ENCODE assay signal across 13 cellular contexts in the genomic region with DNA sequence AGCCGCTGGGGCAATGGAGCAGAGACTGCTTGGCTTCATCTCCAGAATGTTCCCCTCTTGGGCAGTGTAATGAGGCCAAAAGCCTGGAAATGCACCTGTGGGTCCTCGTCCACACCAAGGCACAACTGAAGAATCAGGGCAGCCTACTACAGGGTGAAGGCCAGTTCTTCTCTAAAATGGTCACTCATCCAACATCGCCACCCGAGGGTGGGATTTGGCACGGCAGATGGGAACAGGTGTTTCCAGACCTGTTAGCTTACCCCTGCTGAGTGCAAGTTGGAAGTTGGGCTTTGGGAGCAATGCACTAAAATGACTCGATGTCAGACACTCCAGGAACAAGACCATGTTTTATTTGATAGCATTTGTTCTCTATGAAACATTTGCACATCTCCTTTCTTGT.
DNase-seq lines count a peak whose midpoint lies in the region; ATAC-seq, FAIRE-seq and TF ChIP-seq lines count a peak whose summit lies in the region.
"Had no signal": no experiment of that assay in that cellular context is flagged by ENCODE, and none has a peak within 500 bp of the region (broad histone marks: within the 10 kb centered on the region; RNA-seq: fewer than 3 reads in every experiment).

No MANE protein-coding gene starts in this region.

- no peak overlapping the region for H3K14ac ChIP-seq in neuronal stem cell (ENCODE audit: low read length)

- peak; percentile 4 for TF ChIP-seq CTCF in D721Med (IDR thresholded peaks at IDR 0.05; ENCODE audit: insufficient read depth, missing control alignments)
- peak; percentile 4 to 51 (median 31); a peak in 3 of 6 replicates for TF ChIP-seq CTCF in HCT116 (IDR thresholded peaks at IDR 0.05 in 2 of 3, conservative IDR thresholded peaks at IDR 0.05 in 1 of 3; ENCODE audit: borderline replicate concordance in 1 of 3, insufficient read depth in 1 of 3, low read depth in 2 of 3, low read length in 2 of 3)
- peak; percentile 43 for TF ChIP-seq CTCF in endothelial cell (IDR thresholded peaks at IDR 0.05; ENCODE audit: unreplicated experiment)

- H2BK120ac ChIP-seq in neuronal stem cell (ENCODE audit: low read depth, low read length): no peak overlapping the region

- BruUV-seq in HCT116 (replicated peaks; lab: Mats Ljungman, UMichigan): no TSS peak

- POLR2A ChIA-PET in HCT116 (lab: Charles Lee): no interaction called here
- POLR2A ChIA-PET in activated CD8-positive, alpha-beta T cell treated with anti-CD3 and anti-CD28 coated beads, Interleukin-2, amount 10 ng/mL, durations not matched to agents 7 days and 5 days (lab: Charles Lee): no interaction called here

- H4K8ac ChIP-seq in neuronal stem cell (ENCODE audit: low read depth, low read length): no peak overlapping the region

- H3K27ac Mint-ChIP-seq in activated CD8-positive, alpha-beta T cell treated with anti-CD3 and anti-CD28 coated beads, Interleukin-2, amount 10 ng/mL, durations not matched to agents 7 days and 5 days: no peak overlapping the region
- H3K27ac Mint-ChIP-seq in endothelial cell (ENCODE audit: unreplicated experiment): no peak overlapping the region
- H3K27ac Mint-ChIP-seq: activated B cell treated with CpG ODN at 0.5 μM for 24 hours had no signal

- CTCF ChIA-PET in HCT116 (lab: Charles Lee): no interaction called here
- CTCF ChIA-PET in activated CD8-positive, alpha-beta T cell treated with anti-CD3 and anti-CD28 coated beads, Interleukin-2, amount 10 ng/mL, durations not matched to agents 7 days and 5 days (lab: Charles Lee): interaction anchor here (0.7 to 1.0 kb wide), 3 partner anchors 23 to 162 kb away, joined by 3 read pairs; no protein-coding TSS in a partner anchor

- H3K18ac ChIP-seq in neuronal stem cell (ENCODE audit: low read length): no peak overlapping the region

- H3K9ac ChIP-seq in HCT116 (ENCODE audit: low read length): no peak overlapping the region
- no peak overlapping the region for H3K9ac ChIP-seq in neuronal stem cell (ENCODE audit: low read depth, low read length, poor library complexity)

- no peak overlapping the region for H2BK15ac ChIP-seq in neuronal stem cell (ENCODE audit: low read length)

- H2BK12ac ChIP-seq in neuronal stem cell (ENCODE audit: low read length): no peak overlapping the region

- H3K9me3 ChIP-seq in HCT116 (ENCODE audit: control insufficient read depth in 1 of 2, insufficient read depth in 1 of 2, low read depth in 1 of 2, low read length in 2 of 2) (no peaks in the 10 kb centered on the region), neuronal stem cell (replicated peaks in 1 of 2; ENCODE audit: control insufficient read depth in 2 of 2, insufficient read depth in 1 of 2, low read depth in 1 of 2, low read length in 2 of 2) (no peaks in the 10 kb centered on the region)

- DNase-seq in D721Med (ENCODE audit: insufficient read length, low spot score) (no peak), HCT116 (ENCODE audit: low read depth, low spot score) (peak; percentile 1), endothelial cell (ENCODE audit: low spot score) (peak; percentile 56), neuronal stem cell (ENCODE audit: low spot score) (no peak), 8988T (no peak)
- DNase-seq in activated CD8-positive, alpha-beta T cell treated with anti-CD3 and anti-CD28 coated beads, Interleukin-2, amount 10 ng/mL, durations not matched to agents 7 days and 5 days: peak; percentile 35
- no peak for DNase-seq in activated CD4-positive, CD25-positive, alpha-beta regulatory T cell (lab: John Stamatoyannopoulos, UW)
- DNase-seq: activated B cell treated with CpG ODN at 0.5 μM for 24 hours; MM.1S; NK-92 treated with Interleukin-12 subunit alpha and Interleukin-12 subunit beta, amount 100 ng/mL, for 24 hours had no signal

- H3K79me2 ChIP-seq in HCT116 (ENCODE audit: insufficient read depth, low read length): no peaks in the 10 kb centered on the region

- H3K4me3 Mint-ChIP-seq in activated CD8-positive, alpha-beta T cell treated with anti-CD3 and anti-CD28 coated beads, Interleukin-2, amount 10 ng/mL, durations not matched to agents 7 days and 5 days: no peak overlapping the region
- no peak overlapping the region for H3K4me3 Mint-ChIP-seq in endothelial cell (ENCODE audit: unreplicated experiment)
- H3K4me3 Mint-ChIP-seq: activated B cell treated with CpG ODN at 0.5 μM for 24 hours had no signal

- no peak overlapping the region for H2BK5ac ChIP-seq in neuronal stem cell (ENCODE audit: low read length)

- no peaks in the 10 kb centered on the region for H3K36me3 ChIP-seq in HCT116 (ENCODE audit: control insufficient read depth in 1 of 2, insufficient read depth in 2 of 2, low read length in 2 of 2)
- no peaks in the 10 kb centered on the region for H3K36me3 ChIP-seq in neuronal stem cell (replicated peaks in 1 of 2; ENCODE audit: control insufficient read depth in 2 of 2, insufficient read depth in 2 of 2, low read length in 2 of 2)
- H3K36me3 ChIP-seq: gastroesophageal sphincter had no signal

- ATAC-seq in HCT116: 0 out of 2 replicates have a peak, but pooled peaks have one; percentile 36
- no peak for ATAC-seq in activated CD8-positive, alpha-beta T cell treated with anti-CD3 and anti-CD28 coated beads, Interleukin-2, amount 10 ng/mL, durations not matched to agents 7 days and 5 days
- ATAC-seq: gastroesophageal sphincter, sciatic nerve had no signal

- peaks cover 24% of the 10 kb centered on the region; the same call in 1 of the 2 replicates for H3K27me3 ChIP-seq in HCT116 (ENCODE audit: insufficient read depth, low read length)
- H3K27me3 ChIP-seq in neuronal stem cell (ENCODE audit: control insufficient read depth in 3 of 3, insufficient read depth in 3 of 3, low read depth in 1 of 3, low read length in 3 of 3): peaks cover 0 to 17% (median 0%) of the 10 kb centered on the region in 3 experiments
- H3K27me3 ChIP-seq: dorsolateral prefrontal cortex had no signal

- H3K27ac ChIP-seq in HCT116 (ENCODE audit: low read depth, low read length) (no peak overlapping the region), neuronal stem cell (replicated peaks; ENCODE audit: low read length) (no peak overlapping the region)
- H3K27ac ChIP-seq: gastroesophageal sphincter had no signal

- H4K91ac ChIP-seq in neuronal stem cell (ENCODE audit: low read depth, low read length, poor library complexity): no peak overlapping the region

- TF ChIP-seq RAD21 in HCT116 (IDR thresholded peaks at IDR 0.05; ENCODE audit: low read depth): peak; percentile 41

- RAD21 ChIA-PET in HCT116 (lab: Charles Lee; ENCODE audit: low non-redundant PET in 1 of 2, low total read pairs in 2 of 2, uncharacterized antibody in 2 of 2, unreplicated experiment in 2 of 2): no interaction called here

- H3K4me2 ChIP-seq in HCT116 (ENCODE audit: low read length) (no peak overlapping the region), neuronal stem cell (ENCODE audit: insufficient read depth, low read length, poor library complexity, severe bottlenecking) (no peak overlapping the region)

- no peak for FAIRE-seq in D721Med (lab: Jason Lieb, UNC)

- no peaks in the 10 kb centered on the region for H3K79me1 ChIP-seq in neuronal stem cell (ENCODE audit: low read depth, low read length)

- no CpG with 5 or more reads among the region's 6 CpGs for WGBS in neuronal stem cell (ENCODE audit: extremely low coverage in 2 of 2, insufficient read length in 2 of 2, insufficient replicate concordance in 1 of 2), 2 donors

- no peak overlapping the region for H2AK5ac ChIP-seq in neuronal stem cell (ENCODE audit: low read depth, low read length)

- no peaks in the 10 kb centered on the region for H3K9me2 ChIP-seq in HCT116 (ENCODE audit: insufficient read depth)

- no peaks in the 10 kb centered on the region for H3K4me1 Mint-ChIP-seq in activated CD8-positive, alpha-beta T cell treated with anti-CD3 and anti-CD28 coated beads, Interleukin-2, amount 10 ng/mL, durations not matched to agents 7 days and 5 days (ENCODE audit: low read depth)
- no peaks in the 10 kb centered on the region for H3K4me1 Mint-ChIP-seq in endothelial cell (ENCODE audit: unreplicated experiment)
- H3K4me1 Mint-ChIP-seq: activated B cell treated with CpG ODN at 0.5 μM for 24 hours had no signal

- peaks cover 6% of the 10 kb centered on the region for H3K27me3 Mint-ChIP-seq in activated CD8-positive, alpha-beta T cell treated with anti-CD3 and anti-CD28 coated beads, Interleukin-2, amount 10 ng/mL, durations not matched to agents 7 days and 5 days (ENCODE audit: low read depth)
- H3K27me3 Mint-ChIP-seq in endothelial cell (ENCODE audit: unreplicated experiment): peaks cover 6% of the 10 kb centered on the region
- H3K27me3 Mint-ChIP-seq: activated B cell treated with CpG ODN at 0.5 μM for 24 hours had no signal

- H2AFZ ChIP-seq in HCT116 (ENCODE audit: low read depth, low read length, poor library complexity, severe bottlenecking) (no peak overlapping the region), neuronal stem cell (ENCODE audit: low read length) (no peak overlapping the region)

- no peak overlapping the region for H3K4ac ChIP-seq in neuronal stem cell (ENCODE audit: low read length)

- TF ChIP-seq POLR2A in HCT116 (IDR thresholded peaks at IDR 0.05; ENCODE audit: borderline replicate concordance, extremely low read depth, insufficient read depth, insufficient read length): no peak

- H3K4me1 ChIP-seq in HCT116 (ENCODE audit: control insufficient read depth in 1 of 2, insufficient read depth in 2 of 2, low read length in 2 of 2): no peaks in the 10 kb centered on the region
- peaks cover 0 to 1% of the 10 kb centered on the region in 2 donors for H3K4me1 ChIP-seq in neuronal stem cell (ENCODE audit: control insufficient read depth in 2 of 2, insufficient read depth in 1 of 2, low read depth in 1 of 2, low read length in 2 of 2)
- H3K4me1 ChIP-seq: gastroesophageal sphincter had no signal

- H4K20me1 ChIP-seq in HCT116 (ENCODE audit: insufficient read depth): no peaks in the 10 kb centered on the region

- intact Hi-C loops in HCT116 (cut with micrococcal nuclease): no loop called here

- H3K36me3 Mint-ChIP-seq in activated CD8-positive, alpha-beta T cell treated with anti-CD3 and anti-CD28 coated beads, Interleukin-2, amount 10 ng/mL, durations not matched to agents 7 days and 5 days (ENCODE audit: low read depth): no peaks in the 10 kb centered on the region
- H3K36me3 Mint-ChIP-seq in endothelial cell (ENCODE audit: low read depth, unreplicated experiment): no peaks in the 10 kb centered on the region

- H3K4me3 ChIP-seq in HCT116 (replicated peaks in 1 of 2; ENCODE audit: low read depth in 1 of 2, low read length in 2 of 2) (no peak overlapping the region), neuronal stem cell (ENCODE audit: low read length in 2 of 2) (no peak overlapping the region)
- H3K4me3 ChIP-seq: dorsolateral prefrontal cortex, gastroesophageal sphincter had no signal

- no peaks in the 10 kb centered on the region for H3K9me3 Mint-ChIP-seq in activated CD8-positive, alpha-beta T cell treated with anti-CD3 and anti-CD28 coated beads, Interleukin-2, amount 10 ng/mL, durations not matched to agents 7 days and 5 days (ENCODE audit: insufficient read depth)
- no peaks in the 10 kb centered on the region for H3K9me3 Mint-ChIP-seq in endothelial cell (ENCODE audit: unreplicated experiment)
- H3K9me3 Mint-ChIP-seq: activated B cell treated with CpG ODN at 0.5 μM for 24 hours had no signal

- H3K23ac ChIP-seq in neuronal stem cell (ENCODE audit: low read depth, low read length, poor library complexity): no peak overlapping the region

TF ChIP-seq in HCT116, 20 proteins besides CTCF, POLR2A, EP300 and RAD21 (continues in another document):
- TF ChIP-seq EZH2 (IDR thresholded peaks at IDR 0.05) (no peak), EZH2phosphoT487 (IDR thresholded peaks at IDR 0.05; ENCODE audit: borderline replicate concordance) (no peak)

Comparison
In these comparisons a context has a peak if more than half of its experiments do, and no peak if none do; other contexts are left out.
1. DNase-seq: peak in HCT116 (single experiment), activated CD8-positive, alpha-beta T cell treated with anti-CD3 and anti-CD28 coated beads, Interleukin-2, amount 10 ng/mL, durations not matched to agents 7 days and 5 days (single experiment) and endothelial cell (single experiment); none in D721Med (single experiment), neuronal stem cell (single experiment), activated CD4-positive, CD25-positive, alpha-beta regulatory T cell (0 of 4) and 8988T (single experiment).
2. Peak in every context shown above with its lines, with median percentiles within 50 percentile points of each other: CTCF ChIP-seq.